In genomic region chr10:112280205-112280921, GRCh38 we compare ENCODE assay signal across 1 cellular context.
TF ChIP-seq lines count a peak whose summit lies in the region.

No MANE protein-coding gene starts in this region.

TF ChIP-seq in HepG2, 621 proteins besides CTCF, POLR2A, EP300 and RAD21 (continued from another document and continues in another):
- TF ChIP-seq ZFP36L2 (CRISPR knock-in tag; IDR thresholded peaks at IDR 0.05) (no peak), HOXA9 (CRISPR knock-in tag; IDR thresholded peaks at IDR 0.05; ENCODE audit: borderline replicate concordance) (no peak), PAWR (CRISPR knock-in tag; IDR thresholded peaks at IDR 0.05; ENCODE audit: borderline replicate concordance) (no peak), MEF2D (CRISPR knock-in tag; IDR thresholded peaks at IDR 0.05) (0 out of 2 replicates have a peak, but pooled peaks have one; percentile 22), ZNF30 (CRISPR knock-in tag; IDR thresholded peaks at IDR 0.05) (no peak), TARDBP (CRISPR knock-in tag; IDR thresholded peaks at IDR 0.05) (no peak), MNT (IDR thresholded peaks at IDR 0.05) (no peak), KLF11 (CRISPR knock-in tag; IDR thresholded peaks at IDR 0.05) (no peak), GLMP (CRISPR knock-in tag; IDR thresholded peaks at IDR 0.05; ENCODE audit: borderline replicate concordance) (no peak), MED8 (CRISPR knock-in tag; IDR thresholded peaks at IDR 0.05; ENCODE audit: insufficient replicate concordance) (no peak), ISX (CRISPR knock-in tag; conservative IDR thresholded peaks at IDR 0.05) (no peak), ZNF609 (CRISPR knock-in tag; IDR thresholded peaks at IDR 0.05; ENCODE audit: borderline replicate concordance) (peak; percentile 14; the same call in 1 of the 2 replicates), PTBP1 (IDR thresholded peaks at IDR 0.05; ENCODE audit: low read depth, low read length, poor library complexity, severe bottlenecking) (no peak), ARNT2 (CRISPR knock-in tag; IDR thresholded peaks at IDR 0.05; ENCODE audit: low read depth) (no peak), PHF20 (CRISPR knock-in tag; IDR thresholded peaks at IDR 0.05) (no peak), FUBP1 (CRISPR knock-in tag; IDR thresholded peaks at IDR 0.05; ENCODE audit: borderline replicate concordance) (no peak), FOXM1 (CRISPR knock-in tag; IDR thresholded peaks at IDR 0.05) (no peak), CCAR2 (optimal IDR thresholded peaks at IDR 0.05; ENCODE audit: low read depth, low read length) (no peak), ZNF317 (CRISPR knock-in tag; IDR thresholded peaks at IDR 0.05) (no peak), BCLAF1 (IDR thresholded peaks at IDR 0.05) (no peak), E2F1 (CRISPR knock-in tag; IDR thresholded peaks at IDR 0.05) (no peak), HMGXB3 (CRISPR knock-in tag; IDR thresholded peaks at IDR 0.05; ENCODE audit: borderline replicate concordance) (no peak), ZUFSP (CRISPR knock-in tag; IDR thresholded peaks at IDR 0.05; ENCODE audit: borderline replicate concordance) (no peak), ZNF513 (CRISPR knock-in tag; conservative IDR thresholded peaks at IDR 0.05) (no peak), GATA4 (IDR thresholded peaks at IDR 0.05; ENCODE audit: borderline replicate concordance, low read depth) (no peak), FOXP4 (CRISPR knock-in tag; IDR thresholded peaks at IDR 0.05) (no peak)
